Comparison of ENCODE assay signal across 14 cellular contexts in the genomic region with DNA sequence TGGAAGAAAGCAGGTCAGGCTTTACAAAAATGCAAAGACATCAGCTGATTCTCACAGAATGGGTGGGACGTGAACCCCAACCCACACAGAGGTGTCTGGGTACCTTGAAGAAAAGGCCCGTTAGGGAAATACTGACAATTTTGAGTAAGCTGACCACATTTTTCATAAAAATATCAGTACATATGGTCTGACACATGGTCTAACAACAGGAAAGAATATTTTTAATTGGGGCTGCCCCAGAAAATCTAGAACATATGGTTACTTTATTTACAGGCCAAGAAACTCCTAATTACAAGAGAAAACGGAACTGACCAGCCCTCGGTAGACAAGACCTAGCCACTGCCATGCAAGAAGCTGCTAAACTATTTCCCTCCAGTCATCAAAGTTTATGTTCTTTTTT. TPM values are rescaled to one million over a fixed set of nuclear protein-coding genes. Genes with fewer than 3 reads are reported as not detected.
A peak's percentile ranks its signal among the peaks of the same experiment; 100 is the strongest.
DNase-seq lines count a peak whose midpoint lies in the region; ATAC-seq and TF ChIP-seq lines count a peak whose summit lies in the region.
"Had no signal": no experiment of that assay in that cellular context is flagged by ENCODE, and none has a peak within 500 bp of the region (broad histone marks: within the 10 kb centered on the region; RNA-seq: fewer than 3 reads in every experiment).

No MANE protein-coding gene starts in this region.

- peak overlapping the region; percentile 13 for H3K27ac Mint-ChIP-seq in activated T-cell treated with anti-CD3 and anti-CD28 coated beads, Interleukin-2, amount 50 U/mL, for 72 hours
- peak overlapping the region; percentile 76 for H3K27ac Mint-ChIP-seq in activated naive CD8-positive, alpha-beta T cell treated with anti-CD3 and anti-CD28 coated beads, Interleukin-2, amount 50 U/mL, for 24 hours
- peak overlapping the region; percentile 48 to 89 for H3K27ac Mint-ChIP-seq in stimulated activated naive CD8-positive, alpha-beta T cell treated with anti-CD3 and anti-CD28 coated beads, Interleukin-15, amount 100 ng/mL, for 72 hours

- H3K9me3 ChIP-seq in uterus, result no peaks in the 10 kb centered on the region
- H3K9me3 ChIP-seq: mucosa of descending colon, prostate gland had no signal

- H3K4me1 Mint-ChIP-seq in activated T-cell treated with anti-CD3 and anti-CD28 coated beads, Interleukin-2, amount 50 U/mL, for 72 hours (ENCODE audit: low read depth), result peaks cover 51% of the 10 kb centered on the region
- H3K4me1 Mint-ChIP-seq in activated naive CD8-positive, alpha-beta T cell treated with anti-CD3 and anti-CD28 coated beads, Interleukin-2, amount 50 U/mL, for 24 hours, result peaks cover 59% of the 10 kb centered on the region
- peaks cover 69% of the 10 kb centered on the region for H3K4me1 Mint-ChIP-seq in stimulated activated naive CD8-positive, alpha-beta T cell treated with anti-CD3 and anti-CD28 coated beads, Interleukin-15, amount 100 ng/mL, for 72 hours

- no peak for TF ChIP-seq CTCF in uterus (IDR thresholded peaks at IDR 0.05)

- intact Hi-C loops in uterus (cut with DNase I; ENCODE audit: low total_unique reads) (no loop called here), left colon (cut with DNase I, micrococcal nuclease) (no loop called here)

- H3K36me3 Mint-ChIP-seq in activated T-cell treated with anti-CD3 and anti-CD28 coated beads, Interleukin-2, amount 50 U/mL, for 72 hours (ENCODE audit: insufficient read depth in 2 of 2), result no peaks in the 10 kb centered on the region
- no peaks in the 10 kb centered on the region for H3K36me3 Mint-ChIP-seq in activated naive CD8-positive, alpha-beta T cell treated with anti-CD3 and anti-CD28 coated beads, Interleukin-2, amount 50 U/mL, for 24 hours (ENCODE audit: low read depth)

- TF ChIP-seq POLR2A in uterus (IDR thresholded peaks at IDR 0.05), result no peak

- DNase-seq in activated T-cell treated with anti-CD3 and anti-CD28 coated beads, Interleukin-2, amount 50 U/mL, for 72 hours, result no peak
- no peak for DNase-seq in activated T-cell treated with anti-CD3 and anti-CD28 coated beads for 4 hours
- DNase-seq in activated naive CD8-positive, alpha-beta T cell treated with anti-CD3 and anti-CD28 coated beads, Interleukin-2, amount 50 U/mL, for 24 hours, result no peak
- DNase-seq in stimulated activated naive CD8-positive, alpha-beta T cell treated with anti-CD3 and anti-CD28 coated beads, Interleukin-15, amount 100 ng/mL, for 72 hours, result peak; percentile 23 to 39
- no peak for DNase-seq in uterus
- no peak for DNase-seq in KG1 (lab: John Stamatoyannopoulos, UW)
- DNase-seq in left colon, result no peak
- DNase-seq: DMS153; Kasumi-1; mucosa of descending colon; SHP77; stimulated activated CD8-positive, alpha-beta memory T cell treated with anti-CD3 and anti-CD28 coated beads, Interleukin-4, amount 100 ng/mL, for 48 hours had no signal

- H3K27me3 ChIP-seq in uterus, result no peaks in the 10 kb centered on the region

- H3K4me1 ChIP-seq in uterus, result no peaks in the 10 kb centered on the region
- H3K4me1 ChIP-seq: prostate gland had no signal

- no peaks in the 10 kb centered on the region for H3K36me3 ChIP-seq in uterus
- H3K36me3 ChIP-seq: prostate gland had no signal

- peak overlapping the region in 1 of 2 donors; percentile 27 for H3K27ac ChIP-seq in uterus
- H3K27ac ChIP-seq: prostate gland had no signal

- H3K27me3 Mint-ChIP-seq in activated T-cell treated with anti-CD3 and anti-CD28 coated beads, Interleukin-2, amount 50 U/mL, for 72 hours (ENCODE audit: low read depth), result no peaks in the 10 kb centered on the region
- H3K27me3 Mint-ChIP-seq in activated naive CD8-positive, alpha-beta T cell treated with anti-CD3 and anti-CD28 coated beads, Interleukin-2, amount 50 U/mL, for 24 hours, result no peaks in the 10 kb centered on the region
- H3K27me3 Mint-ChIP-seq in stimulated activated naive CD8-positive, alpha-beta T cell treated with anti-CD3 and anti-CD28 coated beads, Interleukin-15, amount 100 ng/mL, for 72 hours, result no peaks in the 10 kb centered on the region

- no peak overlapping the region for H3K4me3 ChIP-seq in uterus
- H3K4me3 ChIP-seq: mucosa of descending colon, prostate gland had no signal

- peak overlapping the region; percentile 2 to 41 for H3K4me3 Mint-ChIP-seq in activated T-cell treated with anti-CD3 and anti-CD28 coated beads, Interleukin-2, amount 50 U/mL, for 72 hours
- peak overlapping the region; percentile 42 for H3K4me3 Mint-ChIP-seq in activated naive CD8-positive, alpha-beta T cell treated with anti-CD3 and anti-CD28 coated beads, Interleukin-2, amount 50 U/mL, for 24 hours
- H3K4me3 Mint-ChIP-seq in stimulated activated naive CD8-positive, alpha-beta T cell treated with anti-CD3 and anti-CD28 coated beads, Interleukin-15, amount 100 ng/mL, for 72 hours, result peak overlapping the region; percentile 61 to 70

- no peak for ATAC-seq in activated T-cell treated with anti-CD3 and anti-CD28 coated beads, Interleukin-2, amount 50 U/mL, for 72 hours (replicated peaks in 1 of 2)
- ATAC-seq in HG02678 (IDR thresholded peaks at IDR 0.05; ENCODE audit: unreplicated experiment) (peak; percentile 51), left colon (no peak)
- ATAC-seq in activated naive CD8-positive, alpha-beta T cell treated with anti-CD3 and anti-CD28 coated beads, Interleukin-2, amount 50 U/mL, for 24 hours, result peak; percentile 70
- peak; percentile 77 for ATAC-seq in stimulated activated naive CD8-positive, alpha-beta T cell treated with anti-CD3 and anti-CD28 coated beads, Interleukin-15, amount 100 ng/mL, for 72 hours
- ATAC-seq: mucosa of descending colon had no signal

- H3K9me3 Mint-ChIP-seq in activated T-cell treated with anti-CD3 and anti-CD28 coated beads, Interleukin-2, amount 50 U/mL, for 72 hours, result no peaks in the 10 kb centered on the region
- no peaks in the 10 kb centered on the region for H3K9me3 Mint-ChIP-seq in activated naive CD8-positive, alpha-beta T cell treated with anti-CD3 and anti-CD28 coated beads, Interleukin-2, amount 50 U/mL, for 24 hours
- no peaks in the 10 kb centered on the region for H3K9me3 Mint-ChIP-seq in stimulated activated naive CD8-positive, alpha-beta T cell treated with anti-CD3 and anti-CD28 coated beads, Interleukin-15, amount 100 ng/mL, for 72 hours

RNA-seq across cellular contexts. Expression of gene ITM2B, which starts 48.7 kb away (rescaled TPM):
- 100 to 1,000 TPM; 109 to 111 TPM for total RNA-seq in activated T-cell treated with anti-CD3 and anti-CD28 coated beads, Interleukin-2, amount 50 U/mL, for 72 hours
- 100 to 1,000 TPM; 326 to 725 (median 565) TPM for total RNA-seq in uterus
- total RNA-seq in left colon, result 100 to 1,000 TPM; 393 to 473 TPM

Comparison
In these comparisons a context has a peak if more than half of its experiments do, and no peak if none do; other contexts are left out.
1. ATAC-seq: peak in HG02678 (single experiment), activated naive CD8-positive, alpha-beta T cell treated with anti-CD3 and anti-CD28 coated beads, Interleukin-2, amount 50 U/mL, for 24 hours (single experiment) and stimulated activated naive CD8-positive, alpha-beta T cell treated with anti-CD3 and anti-CD28 coated beads, Interleukin-15, amount 100 ng/mL, for 72 hours (single experiment); none in activated T-cell treated with anti-CD3 and anti-CD28 coated beads, Interleukin-2, amount 50 U/mL, for 72 hours (0 of 2) and left colon (single experiment).
2. DNase-seq: peak in stimulated activated naive CD8-positive, alpha-beta T cell treated with anti-CD3 and anti-CD28 coated beads, Interleukin-15, amount 100 ng/mL, for 72 hours (2 of 2); none in activated T-cell treated with anti-CD3 and anti-CD28 coated beads, Interleukin-2, amount 50 U/mL, for 72 hours (0 of 2), activated T-cell treated with anti-CD3 and anti-CD28 coated beads for 4 hours (single experiment), activated naive CD8-positive, alpha-beta T cell treated with anti-CD3 and anti-CD28 coated beads, Interleukin-2, amount 50 U/mL, for 24 hours (single experiment), uterus (0 of 2), KG1 (single experiment) and left colon (0 of 2).
3. H3K27ac Mint-ChIP-seq: peak in every context shown above with its lines; median percentile 76 in activated naive CD8-positive, alpha-beta T cell treated with anti-CD3 and anti-CD28 coated beads, Interleukin-2, amount 50 U/mL, for 24 hours; 68 in stimulated activated naive CD8-positive, alpha-beta T cell treated with anti-CD3 and anti-CD28 coated beads, Interleukin-15, amount 100 ng/mL, for 72 hours; 13 in activated T-cell treated with anti-CD3 and anti-CD28 coated beads, Interleukin-2, amount 50 U/mL, for 72 hours.
4. Peak in every context shown above with its lines, with median percentiles within 50 percentile points of each other: H3K4me3 Mint-ChIP-seq.